In the genomic region with DNA sequence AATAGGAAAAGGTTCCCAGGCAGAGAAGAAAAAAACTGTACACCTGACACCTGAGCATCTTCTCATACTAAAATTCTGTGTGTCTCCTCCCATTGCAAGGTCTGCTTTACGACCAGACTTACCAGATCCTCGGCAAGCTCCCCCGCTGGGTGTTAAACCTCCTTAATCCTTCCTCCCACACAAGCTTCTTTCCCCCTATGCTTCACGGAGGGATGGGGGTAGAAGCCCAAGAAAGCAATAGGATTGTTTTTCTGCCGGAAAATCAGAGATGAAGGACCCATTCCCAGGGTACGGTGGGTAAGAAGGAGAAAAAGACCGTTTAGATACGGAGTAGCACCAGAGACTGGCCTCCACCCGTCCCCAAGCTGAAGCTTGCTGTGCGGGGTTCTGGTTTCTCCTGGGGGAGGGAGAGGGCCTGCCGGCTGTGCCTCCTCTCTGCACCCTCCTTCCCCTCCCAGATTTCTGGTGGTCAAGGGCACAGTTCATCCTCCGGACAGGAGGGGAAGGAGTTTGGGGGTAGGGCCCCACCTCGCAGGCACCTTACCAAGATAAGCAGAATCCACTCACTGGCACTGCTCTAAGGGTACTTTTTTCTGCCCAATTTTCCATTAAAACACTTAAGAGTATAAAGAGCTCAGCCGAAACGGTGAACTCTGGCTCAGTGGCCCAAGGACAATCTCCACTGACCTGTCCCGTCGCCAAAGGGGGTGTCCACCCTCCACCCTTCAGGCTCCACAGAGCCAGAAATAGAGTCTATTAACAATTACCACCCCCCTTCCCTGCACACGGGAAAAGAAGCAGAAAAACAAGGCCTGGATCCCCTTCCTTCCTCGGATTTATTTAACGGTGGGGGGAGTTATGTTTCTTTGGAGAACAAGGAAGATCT, we compare ENCODE assay signal across 8 cellular contexts. TPM values are rescaled to one million over a fixed set of nuclear protein-coding genes. Genes with fewer than 3 reads are reported as not detected.
DNase-seq lines count a peak whose midpoint lies in the region; ATAC-seq and TF ChIP-seq lines count a peak whose summit lies in the region.

No MANE protein-coding gene starts in this region.

- peak overlapping the region; percentile 98 for H3K4me3 Mint-ChIP-seq in natural killer cell treated with Interleukin-12 subunit alpha and Interleukin-12 subunit beta and Interleukin-15 and Interleukin-18, amount 100 ng/mL, for 72 hours

- H3K27me3 ChIP-seq in Loucy (ENCODE audit: insufficient read depth, low read length, poor library complexity, severe bottlenecking) = no peaks in the 10 kb centered on the region

- H3K9me3 Mint-ChIP-seq in natural killer cell treated with Interleukin-12 subunit alpha and Interleukin-12 subunit beta and Interleukin-15 and Interleukin-18, amount 100 ng/mL, for 72 hours = no peaks in the 10 kb centered on the region

- peak overlapping the region; percentile 85 to 89 for H3K27ac Mint-ChIP-seq in natural killer cell treated with Interleukin-12 subunit alpha and Interleukin-12 subunit beta and Interleukin-15 and Interleukin-18, amount 100 ng/mL, for 72 hours

- TF ChIP-seq POLR2A in GM18505 (IDR thresholded peaks at IDR 0.05; ENCODE audit: borderline replicate concordance, extremely low read depth, insufficient read depth, insufficient read length) = no peak

- DNase-seq in EH (ENCODE audit: low read depth) (peak; percentile 23), epithelial cell of esophagus (ENCODE audit: low read depth) (peak; percentile 30), dedifferentiated amniotic fluid mesenchymal stem cell (ENCODE audit: extremely low spot score) (no peak)
- peak; percentile 31 to 38 for DNase-seq in activated CD4-positive, alpha-beta T cell treated with anti-CD3 and anti-CD28 coated beads, Interleukin-2, amount 50 U/mL, for 48 hours
- DNase-seq in natural killer cell treated with Interleukin-12 subunit alpha and Interleukin-12 subunit beta and Interleukin-15 and Interleukin-18, amount 100 ng/mL, for 72 hours (ENCODE audit: low spot score) = no peak

- H3K9me3 ChIP-seq in Loucy (ENCODE audit: insufficient read depth, low read depth, low read length) = no peaks in the 10 kb centered on the region

- peaks cover 19% of the 10 kb centered on the region for H3K4me1 ChIP-seq in Loucy (ENCODE audit: insufficient read depth, low read length, poor library complexity, severe bottlenecking)

- peaks cover 74% of the 10 kb centered on the region for H3K79me2 ChIP-seq in Loucy (ENCODE audit: insufficient read depth, low read length)

- H3K36me3 Mint-ChIP-seq in natural killer cell treated with Interleukin-12 subunit alpha and Interleukin-12 subunit beta and Interleukin-15 and Interleukin-18, amount 100 ng/mL, for 72 hours = no peaks in the 10 kb centered on the region

- no peaks in the 10 kb centered on the region for H3K36me3 ChIP-seq in Loucy (ENCODE audit: insufficient read depth, low read length)

- H3K4me2 ChIP-seq in Loucy (ENCODE audit: low read depth, low read length, poor library complexity, severe bottlenecking) = peak overlapping the region; percentile 92

- no peak for ATAC-seq in natural killer cell treated with Interleukin-12 subunit alpha and Interleukin-12 subunit beta and Interleukin-15 and Interleukin-18, amount 100 ng/mL, for 72 hours
- ATAC-seq in HG03469 (IDR thresholded peaks at IDR 0.05; ENCODE audit: unreplicated experiment) (no peak), GM18505 (IDR thresholded peaks at IDR 0.05; ENCODE audit: unreplicated experiment) (no peak)

- peak overlapping the region; percentile 57; the same call in 1 of the 2 replicates for H2AFZ ChIP-seq in Loucy (ENCODE audit: low read length)

- H3F3A ChIP-seq in Loucy (ENCODE audit: low read depth) = no peaks in the 10 kb centered on the region

- peaks cover 27 to 32% of the 10 kb centered on the region in 2 donors for H3K4me1 Mint-ChIP-seq in natural killer cell treated with Interleukin-12 subunit alpha and Interleukin-12 subunit beta and Interleukin-15 and Interleukin-18, amount 100 ng/mL, for 72 hours (ENCODE audit: low read depth in 2 of 2)

- peak overlapping the region; percentile 97 for H3K9ac ChIP-seq in Loucy (ENCODE audit: low read depth, low read length, poor library complexity, severe bottlenecking)

- no peaks in the 10 kb centered on the region for H3K9me2 ChIP-seq in Loucy (replicated peaks; ENCODE audit: low read depth, low read length)

- peaks cover 25% of the 10 kb centered on the region for H4K20me1 ChIP-seq in Loucy (ENCODE audit: insufficient read depth, low read length, poor library complexity, severe bottlenecking)

- H3K4me3 ChIP-seq in Loucy (ENCODE audit: low read length, poor library complexity, severe bottlenecking) (peak overlapping the region; percentile 95), epithelial cell of esophagus (ENCODE audit: low read length) (peak overlapping the region; percentile 98)

- no peaks in the 10 kb centered on the region for H3K27me3 Mint-ChIP-seq in natural killer cell treated with Interleukin-12 subunit alpha and Interleukin-12 subunit beta and Interleukin-15 and Interleukin-18, amount 100 ng/mL, for 72 hours

- TF ChIP-seq CTCF in Loucy (conservative IDR thresholded peaks at IDR 0.05; ENCODE audit: low read length) = no peak
- no peak for TF ChIP-seq CTCF in epithelial cell of esophagus (IDR thresholded peaks at IDR 0.05; ENCODE audit: insufficient read depth, low read depth, low read length, missing control alignments)

RNA-seq across cellular contexts. Expression of a gene that starts 1.2 kb away (rescaled TPM):
- total RNA-seq in natural killer cell treated with Interleukin-12 subunit alpha and Interleukin-12 subunit beta and Interleukin-15 and Interleukin-18, amount 100 ng/mL, for 72 hours = 10 to 100 TPM; 31.7 to 45.4 TPM

RNA-seq across cellular contexts. Expression of a gene that starts 23.1 kb away (rescaled TPM):
- total RNA-seq in natural killer cell treated with Interleukin-12 subunit alpha and Interleukin-12 subunit beta and Interleukin-15 and Interleukin-18, amount 100 ng/mL, for 72 hours = 10 to 100 TPM; 58.7 to 83.8 TPM

RNA-seq across cellular contexts. Expression of a gene that starts 23.5 kb away (rescaled TPM):
- total RNA-seq in natural killer cell treated with Interleukin-12 subunit alpha and Interleukin-12 subunit beta and Interleukin-15 and Interleukin-18, amount 100 ng/mL, for 72 hours = 100 to 1,000 TPM; 109 to 113 TPM

Comparison
In these comparisons a context has a peak if more than half of its experiments do, and no peak if none do; other contexts are left out.
1. DNase-seq: peak in EH (single experiment), activated CD4-positive, alpha-beta T cell treated with anti-CD3 and anti-CD28 coated beads, Interleukin-2, amount 50 U/mL, for 48 hours (2 of 2) and epithelial cell of esophagus (single experiment); none in natural killer cell treated with Interleukin-12 subunit alpha and Interleukin-12 subunit beta and Interleukin-15 and Interleukin-18, amount 100 ng/mL, for 72 hours (single experiment) and dedifferentiated amniotic fluid mesenchymal stem cell (single experiment).